20 cellular contexts compared by ENCODE assay signal in genomic region chr11:7570938-7571337, GRCh38. TPM values are rescaled to one million over a fixed set of nuclear protein-coding genes. Genes with fewer than 3 reads are reported as not detected.
DNase-seq lines count a peak whose midpoint lies in the region; ATAC-seq, FAIRE-seq and TF ChIP-seq lines count a peak whose summit lies in the region.
"Had no signal": no experiment of that assay in that cellular context is flagged by ENCODE, and none has a peak within 500 bp of the region (broad histone marks: within the 10 kb centered on the region; RNA-seq: fewer than 3 reads in every experiment).

No MANE protein-coding gene starts in this region.

- no peaks in the 10 kb centered on the region for H3K27me3 ChIP-seq in H9 (ENCODE audit: insufficient read depth, low read length)
- H3K27me3 ChIP-seq: breast epithelium had no signal

- H3K14ac ChIP-seq in H9 (ENCODE audit: insufficient read depth, low read length): no peak overlapping the region; the same call in 1 of the 2 replicates

- no peak overlapping the region for H4K5ac ChIP-seq in H9 (ENCODE audit: insufficient read length, low read depth, low read length)

- POLR2A ChIA-PET in A549 (lab: Yijun Ruan, JAX): interaction anchor here (1.1 to 1.8 kb wide), 2 partner anchors 86 to 416 kb away, joined by 4 to 14 read pairs; partner anchors contain the start of gene EIF3F

- no peaks in the 10 kb centered on the region for H4K20me1 ChIP-seq in H9 (ENCODE audit: control insufficient read depth, insufficient read depth, insufficient read length)

- H2AFZ ChIP-seq in H9 (ENCODE audit: low read length): no peak overlapping the region

- H3K4me1 ChIP-seq in A549 (peaks cover 49% of the 10 kb centered on the region), H9 (ENCODE audit: insufficient read depth, low read length) (peaks cover 9% of the 10 kb centered on the region; the same call in 1 of the 2 replicates)

- no peak overlapping the region for H4K91ac ChIP-seq in H9 (ENCODE audit: insufficient read length, low read depth, low read length)

- ATAC-seq in A549 (no peak), GM21717 (IDR thresholded peaks at IDR 0.05; ENCODE audit: unreplicated experiment) (no peak), omental fat pad (ENCODE audit: low FRiP score) (no peak), HG02885 (IDR thresholded peaks at IDR 0.05; ENCODE audit: poor library complexity, unreplicated experiment) (no peak)
- ATAC-seq: activated CD8-positive, alpha-beta T cell treated with anti-CD3 and anti-CD28 coated beads, Interleukin-2, amount 10 ng/mL, durations not matched to agents 7 days and 5 days; natural killer cell treated with Interleukin-12 subunit alpha and Interleukin-12 subunit beta and Interleukin-15 and Interleukin-18, amount 100 ng/mL, for 72 hours; stimulated activated memory B cell treated with anti-CD40 and anti-IgM and Interleukin-4, amounts not matched to agents 10 μg/mL and 1 μg/mL and 100 μg/mL, for 72 hours had no signal

- H3K79me1 ChIP-seq in H9 (ENCODE audit: insufficient read depth, low read depth, low read length, poor library complexity, severe bottlenecking): no peaks in the 10 kb centered on the region

- no peak overlapping the region for H3K9ac ChIP-seq in H9 (ENCODE audit: extremely low read depth, insufficient read length, low read length)
- H3K9ac ChIP-seq: KMS-11 had no signal

- H3T11ph ChIP-seq in H9 (ENCODE audit: low read length): no peak overlapping the region

- no peak overlapping the region for H3K4me3 ChIP-seq in A549
- H3K4me3 ChIP-seq: breast epithelium, heart left ventricle, thoracic aorta had no signal

- H3K18ac ChIP-seq in H9 (ENCODE audit: insufficient read length, low read depth, low read length): no peak overlapping the region

- H3K4me1 Mint-ChIP-seq in H9 (peaks cover 45 to 50% of the 10 kb centered on the region in 2 experiments), neural crest cell (peaks cover 42% of the 10 kb centered on the region)

- CTCF ChIA-PET in A549 (lab: Yijun Ruan, JAX): interaction anchor here (0.8 to 12.5 kb wide), 49 partner anchors 10 to 533 kb away, joined by 3 to 290 read pairs (median 8); partner anchors contain the start of genes CYB5R2 and PPFIBP2

- H3K4me2 ChIP-seq in A549 (peak overlapping the region; percentile 75; the same call in 1 of the 3 replicates), H9 (ENCODE audit: insufficient read depth, insufficient read length, low read length) (no peak overlapping the region)
- H3K4me2 ChIP-seq: KMS-11 had no signal

- H3K23me2 ChIP-seq in H9 (ENCODE audit: insufficient read length, low read depth, low read length, poor library complexity, severe bottlenecking): no peaks in the 10 kb centered on the region

- peak overlapping the region in 2 of 3 experiments; percentile 1 to 84; a peak in 2 of 7 replicates for H3K27ac Mint-ChIP-seq in H9
- peak overlapping the region; percentile 12 for H3K27ac Mint-ChIP-seq in neural crest cell (ENCODE audit: unreplicated experiment)
- H3K27ac Mint-ChIP-seq: activated CD8-positive, alpha-beta T cell treated with anti-CD3 and anti-CD28 coated beads, Interleukin-2, amount 10 ng/mL, durations not matched to agents 7 days and 5 days; dendritic cell treated with granulocyte-macrophage colony-stimulating factor and Interleukin-4, amounts not matched to agents 40 ng/mL and 50 ng/mL, for 4 days; natural killer cell treated with Interleukin-12 subunit alpha and Interleukin-12 subunit beta and Interleukin-15 and Interleukin-18, amount 100 ng/mL, for 72 hours; stimulated activated memory B cell treated with anti-CD40 and anti-IgM and Interleukin-4, amounts not matched to agents 10 μg/mL and 1 μg/mL and 100 μg/mL, for 72 hours had no signal

- H3K4me3 Mint-ChIP-seq in H9 (no peak overlapping the region), neural crest cell (no peak overlapping the region)
- H3K4me3 Mint-ChIP-seq: activated CD8-positive, alpha-beta T cell treated with anti-CD3 and anti-CD28 coated beads, Interleukin-2, amount 10 ng/mL, durations not matched to agents 7 days and 5 days; dendritic cell treated with granulocyte-macrophage colony-stimulating factor and Interleukin-4, amounts not matched to agents 40 ng/mL and 50 ng/mL, for 4 days; natural killer cell treated with Interleukin-12 subunit alpha and Interleukin-12 subunit beta and Interleukin-15 and Interleukin-18, amount 100 ng/mL, for 72 hours; stimulated activated memory B cell treated with anti-CD40 and anti-IgM and Interleukin-4, amounts not matched to agents 10 μg/mL and 1 μg/mL and 100 μg/mL, for 72 hours had no signal

- TF ChIP-seq POLR2A in A549 (IDR thresholded peaks at IDR 0.05; ENCODE audit: low read length): no peak

- H3K27ac ChIP-seq in A549: peak overlapping the region; percentile 13 to 85; a peak in 1 of 6 replicates
- no peak overlapping the region for H3K27ac ChIP-seq in H9 (ENCODE audit: insufficient read length, low read depth, low read length)
- peak overlapping the region; percentile 73 for H3K27ac ChIP-seq in cingulate gyrus (ENCODE audit: low read depth, low read length)
- H3K27ac ChIP-seq: heart left ventricle, KMS-11, thoracic aorta had no signal

- no peaks in the 10 kb centered on the region for H3K79me2 ChIP-seq in H9 (ENCODE audit: insufficient read depth, low read length)

- no peak for TF ChIP-seq EP300 in A549 (IDR thresholded peaks at IDR 0.05)

- peaks cover 10% of the 10 kb centered on the region; the same call in 1 of the 3 replicates for H3K9me3 ChIP-seq in A549
- no peaks in the 10 kb centered on the region for H3K9me3 ChIP-seq in H9 (ENCODE audit: control insufficient read depth, low read depth, low read length)
- H3K9me3 ChIP-seq: breast epithelium, thoracic aorta had no signal

- no peak overlapping the region for H3K23ac ChIP-seq in H9 (ENCODE audit: insufficient read length, low read depth, low read length)

- FAIRE-seq in A549 (lab: Jason Lieb, UNC): no peak
- FAIRE-seq: A204.1, small intestine had no signal

- H2AK5ac ChIP-seq in H9 (ENCODE audit: insufficient read length, low read length): no peak overlapping the region

- H3K36me3 Mint-ChIP-seq in H9 (ENCODE audit: insufficient read depth in 1 of 3, low read depth in 3 of 3) (peaks cover 11 to 14% (median 13%) of the 10 kb centered on the region in 3 experiments), neural crest cell (ENCODE audit: low read depth) (no peaks in the 10 kb centered on the region)

- H2BK20ac ChIP-seq in H9 (ENCODE audit: low read depth, low read length, poor library complexity, severe bottlenecking): no peak overlapping the region

- H3K27me3 Mint-ChIP-seq in H9 (ENCODE audit: low read depth): no peaks in the 10 kb centered on the region; the same call in 1 of the 2 replicates
- H3K27me3 Mint-ChIP-seq in neural crest cell (ENCODE audit: low read depth): no peaks in the 10 kb centered on the region
- H3K27me3 Mint-ChIP-seq: stimulated activated memory B cell treated with anti-CD40 and anti-IgM and Interleukin-4, amounts not matched to agents 10 μg/mL and 1 μg/mL and 100 μg/mL, for 72 hours had no signal

- H4K8ac ChIP-seq in H9 (replicated peaks; ENCODE audit: insufficient read length, low read depth, low read length): no peak overlapping the region

- TF ChIP-seq CTCF in A549 (IDR thresholded peaks at IDR 0.05) (no peak), H9 (conservative IDR thresholded peaks at IDR 0.05) (peak; percentile 30; the same call in 2 of the 3 replicates), neural crest cell (conservative IDR thresholded peaks at IDR 0.05) (no peak), omental fat pad (IDR thresholded peaks at IDR 0.05) (no peak)

- H2BK120ac ChIP-seq in H9 (ENCODE audit: low read depth, low read length, poor library complexity, severe bottlenecking): no peak overlapping the region

- peaks cover 0 to 8% of the 10 kb centered on the region in 2 experiments; a peak in 3 of 5 replicates for H3K9me3 Mint-ChIP-seq in H9
- H3K9me3 Mint-ChIP-seq in neural crest cell: no peaks in the 10 kb centered on the region
- H3K9me3 Mint-ChIP-seq: dendritic cell treated with granulocyte-macrophage colony-stimulating factor and Interleukin-4, amounts not matched to agents 40 ng/mL and 50 ng/mL, for 4 days; natural killer cell treated with Interleukin-12 subunit alpha and Interleukin-12 subunit beta and Interleukin-15 and Interleukin-18, amount 100 ng/mL, for 72 hours; stimulated activated memory B cell treated with anti-CD40 and anti-IgM and Interleukin-4, amounts not matched to agents 10 μg/mL and 1 μg/mL and 100 μg/mL, for 72 hours had no signal

- 91% methylated on average over 1 of the region's 1 CpG for WGBS in A549 (ENCODE audit: missing lambda C conversion rate)
- whole genome bisulfite sequencing in H9 (ENCODE audit: extremely low coverage, insufficient read length, low lambda C conversion rate): no CpG with 5 or more reads among the region's 1 CpG

- H2BK5ac ChIP-seq in H9 (ENCODE audit: insufficient read length, low read length): no peak overlapping the region

- no peak for TF ChIP-seq RAD21 in A549 (conservative IDR thresholded peaks at IDR 0.05 in 1 of 2, IDR thresholded peaks at IDR 0.05 in 1 of 2)

- no peak overlapping the region for H3K56ac ChIP-seq in H9 (ENCODE audit: insufficient read length, low read depth, low read length)

- no peak overlapping the region for H3K4ac ChIP-seq in H9 (ENCODE audit: low read depth, low read length)

- H2BK12ac ChIP-seq in H9 (ENCODE audit: insufficient read length, low read depth, low read length): no peak overlapping the region

- DNase-seq in A549 (ENCODE audit: low read depth in 1 of 2, low spot score in 1 of 2): no peak
- peak; percentile 38 for DNase-seq in H9
- DNase-seq in neural crest cell (ENCODE audit: low read depth, low spot score): no peak
- no peak for DNase-seq in omental fat pad (ENCODE audit: low spot score)
- DNase-seq in stimulated activated naive CD4-positive, alpha-beta T cell (lab: John Stamatoyannopoulos, UW): no peak
- DNase-seq: activated CD4-positive, CD25-positive, alpha-beta regulatory T cell treated with anti-CD3 and anti-CD28 coated beads, Interleukin-2, amount 50 U/mL, for 72 hours; activated CD8-positive, alpha-beta T cell treated with anti-CD3 and anti-CD28 coated beads, Interleukin-2, amount 10 ng/mL, durations not matched to agents 7 days and 5 days; activated T-cell treated with anti-CD3 and anti-CD28 coated beads, Interleukin-2, amount 50 U/mL, for 1 hour had no signal

- H2BK15ac ChIP-seq in H9 (ENCODE audit: low read depth, low read length): no peak overlapping the region

TF ChIP-seq in A549, 52 proteins besides CTCF, POLR2A, EP300 and RAD21 (continues in another document):
- TF ChIP-seq NFE2L2 (conservative IDR thresholded peaks at IDR 0.05; ENCODE audit: low read length) (no peak), KDM1A (IDR thresholded peaks at IDR 0.05; ENCODE audit: low read depth) (no peak), CBX2 (IDR thresholded peaks at IDR 0.05; ENCODE audit: borderline replicate concordance, low read depth) (no peak), ESRRA (IDR thresholded peaks at IDR 0.05; ENCODE audit: borderline replicate concordance, low read length) (no peak)

RNA-seq across cellular contexts. Expression of gene PPFIBP2, which starts 57.1 kb away (rescaled TPM):
- 32.5 and 58.4 TPM in 2 replicates for polyA plus RNA-seq in A549 (2011; rRNA removed)
- 12.3 and 14.3 TPM in 2 replicates for polyA plus RNA-seq in A549 (2012; cell fraction: cytosol; rRNA removed)
- 30.6 and 40.6 TPM in 2 replicates for polyA plus RNA-seq in A549 (2012; cell fraction: nucleus; rRNA removed)
- polyA plus RNA-seq in A549 (2017; fragmentation: RNase III; extraction: RNeasy Plus Mini Kit Qiagen cat#74134 plus additional on column Dnase treatment): 12.1 to 16.2 TPM (median 13.4 TPM) in 3 replicates
- 55.9 and 77.1 TPM in 2 replicates for polyA minus RNA-seq in A549 (2011; rRNA and poly(A)+ RNA removed)
- 4.3 and 8.3 TPM in 2 replicates for total RNA-seq in H9 (2021)
- 10.1 and 11.6 TPM in 2 replicates for total RNA-seq in neural crest cell
- 10 to 100 TPM; 16.3 to 47.8 (median 24.2) TPM for total RNA-seq in omental fat pad
